In genomic region chr2:8836979-8837794, GRCh38 we compare ENCODE assay signal across 8 cellular contexts. TPM values are rescaled to one million over a fixed set of nuclear protein-coding genes. Genes with fewer than 3 reads are reported as not detected.
DNase-seq lines count a peak whose midpoint lies in the region; ATAC-seq and TF ChIP-seq lines count a peak whose summit lies in the region.

TSS of gene KIDINS220 (minus strand) at chr2:8837613. CDS start at chr2:8827093, 10,520 bp downstream.

- no peaks in the 10 kb centered on the region for H3K36me3 ChIP-seq in kidney epithelial cell (ENCODE audit: control insufficient read depth, insufficient read depth, low read length)

- no peaks in the 10 kb centered on the region for H3K27me3 ChIP-seq in kidney epithelial cell (ENCODE audit: control insufficient read depth, insufficient read depth, low read length)

- ATAC-seq in HG03175 (IDR thresholded peaks at IDR 0.05; ENCODE audit: unreplicated experiment), result peak; percentile 89

- peak within 1 kb of the TSS; percentile 99 for H3K4me3 ChIP-seq in kidney epithelial cell (ENCODE audit: low read depth, low read length)

- TF ChIP-seq CTCF in AG09319 (IDR thresholded peaks at IDR 0.05; ENCODE audit: low read depth, low read length) (no peak), kidney epithelial cell (IDR thresholded peaks at IDR 0.05; ENCODE audit: insufficient read depth, low read length, poor library complexity, severe bottlenecking) (no peak)

- in situ Hi-C loops in GM18951 (cut with MboI; ENCODE audit: low sequenced_read_pairs, unreplicated experiment), result no loop called here

- peak; percentile 90 for TF ChIP-seq POLR2A in GM18951 (IDR thresholded peaks at IDR 0.05; ENCODE audit: extremely low read depth, insufficient read depth, insufficient read length)

- peak; percentile 52 for DNase-seq in AG09319 (ENCODE audit: extremely low read depth, low read depth)
- peak; percentile 66 for DNase-seq in NCI-H226
- DNase-seq in activated CD4-positive, alpha-beta T cell treated with anti-CD3 and anti-CD28 coated beads for 24 hours (ENCODE audit: low read depth in 2 of 2), result peak; percentile 61 to 77
- peak; percentile 99 for DNase-seq in cerebellum (ENCODE audit: low spot score)
- no peak for DNase-seq in kidney epithelial cell (ENCODE audit: low read depth)
- DNase-seq in stimulated activated CD4-positive, alpha-beta T cell treated with anti-CD3 and anti-CD28 coated beads, Interleukin-15, amount 100 ng/mL, for 48 hours (ENCODE audit: low read depth in 2 of 2), result peak; percentile 72 to 77

RNA-seq across cellular contexts. Expression of gene KIDINS220, which starts in this region (rescaled TPM):
- total RNA-seq in cerebellum (454 TPM), kidney epithelial cell (45.1 and 49.1 TPM in 2 replicates)
